8 cellular contexts compared by ENCODE assay signal in genomic region chrX:1593286-1594271, GRCh38. TPM values are rescaled to one million over a fixed set of nuclear protein-coding genes. Genes with fewer than 3 reads are reported as not detected.
DNase-seq lines count a peak whose midpoint lies in the region; ATAC-seq and TF ChIP-seq lines count a peak whose summit lies in the region.

No MANE protein-coding gene starts in this region.

- no peak for ATAC-seq in GM18858 (IDR thresholded peaks at IDR 0.05; ENCODE audit: unreplicated experiment)

- H2AFZ ChIP-seq in GM23248 = no peak overlapping the region; the same call in 1 of the 2 replicates

- TF ChIP-seq EP300 in sigmoid colon (IDR thresholded peaks at IDR 0.05) = no peak

- no peak for DNase-seq in GM23248
- no peak for DNase-seq in fibroblast of pulmonary artery (ENCODE audit: low read depth)
- no peak for DNase-seq in sigmoid colon
- no peak for DNase-seq in cerebellar cortex (ENCODE audit: low spot score)
- no peak for DNase-seq in H4 (ENCODE audit: low spot score)
- DNase-seq in NOMO-1 (lab: John Stamatoyannopoulos, UW; ENCODE audit: unreplicated experiment in 2 of 2) = no peak

- H3K4me3 ChIP-seq in GM23248 (peak overlapping the region; percentile 92), fibroblast of pulmonary artery (replicated peaks; ENCODE audit: low read depth, low read length) (peak overlapping the region; percentile 90), sigmoid colon (peak overlapping the region in 3 of 4 donors; percentile 79 to 99 (median 89))

- H3K4me2 ChIP-seq in GM23248 (ENCODE audit: unreplicated experiment) = peak overlapping the region; percentile 94

- no peaks in the 10 kb centered on the region for H3K9me2 ChIP-seq in GM23248 (ENCODE audit: insufficient read depth)

- H3K36me3 ChIP-seq in GM23248 (ENCODE audit: low read depth) (peaks cover 7% of the 10 kb centered on the region; the same call in 1 of the 2 replicates), sigmoid colon (peaks cover 29 to 51% (median 40%) of the 10 kb centered on the region in 4 donors)

- no peak for TF ChIP-seq CTCF in VCaP (conservative IDR thresholded peaks at IDR 0.05)
- no peak for TF ChIP-seq CTCF in fibroblast of pulmonary artery (IDR thresholded peaks at IDR 0.05; ENCODE audit: low read length, missing control alignments)
- TF ChIP-seq CTCF in sigmoid colon (IDR thresholded peaks at IDR 0.05) = no peak

- H3F3A ChIP-seq in GM23248 (ENCODE audit: insufficient read depth) = 0 out of 2 replicates have a peak, but pooled peaks cover 5% of the 10 kb centered on the region

- intact Hi-C loops in sigmoid colon (cut with DNase I) = loop anchor here (5.0 to 10.0 kb wide), 5 partner anchors 201 to 1209 kb away; partner anchors contain the start of genes DHRSX, PPP2R3B, SLC25A6 and ZBED1

- 84% methylated on average over 57 to 59 of the region's 60 CpGs for WGBS in GM23248 (ENCODE audit: low coverage in 1 of 2, low lambda C conversion rate in 2 of 2, missing lambda C conversion rate in 2 of 2), 2 experiments
- WGBS in sigmoid colon, 2 donors = 89 to 91% methylated on average over 60 of the region's 60 CpGs

- in situ Hi-C loops in GM23248 (cut with MboI) = no loop called here

- no peaks in the 10 kb centered on the region for H3K27me3 ChIP-seq in GM23248 (replicated peaks; ENCODE audit: insufficient read depth)
- H3K27me3 ChIP-seq in sigmoid colon = no peaks in the 10 kb centered on the region

- H3K9ac ChIP-seq in GM23248 = peak overlapping the region; percentile 98

- H3K27ac ChIP-seq in GM23248 (peak overlapping the region; percentile 80), VCaP (peak overlapping the region; percentile 88; the same call in 1 of the 2 replicates), sigmoid colon (no peak overlapping the region)

- no peaks in the 10 kb centered on the region for H4K20me1 ChIP-seq in GM23248 (ENCODE audit: insufficient read depth)

- H3K4me1 ChIP-seq in GM23248 (ENCODE audit: insufficient read depth) (peaks cover 3% of the 10 kb centered on the region; the same call in 1 of the 2 replicates), sigmoid colon (peaks cover 0 to 32% (median 23%) of the 10 kb centered on the region in 4 donors)

- H3K9me3 ChIP-seq in GM23248 (ENCODE audit: low read depth) (no peaks in the 10 kb centered on the region), sigmoid colon (no peaks in the 10 kb centered on the region)

- TF ChIP-seq POLR2A in sigmoid colon (IDR thresholded peaks at IDR 0.05) = no peak

- peaks cover 70% of the 10 kb centered on the region for H3K79me2 ChIP-seq in GM23248 (ENCODE audit: insufficient read depth)

RNA-seq across cellular contexts. Expression of gene AKAP17A, which starts 2.2 kb away (rescaled TPM):
- 21.8 and 23.3 TPM in 2 replicates for total RNA-seq in GM23248 (2014; rRNA removed; shearing (Covaris generic))
- 11.2 and 11.6 TPM in 2 replicates for polyA plus RNA-seq in GM23248 (2016; fragmentation: Nextera tagmentation; extraction: Ambion mirVana)
- total RNA-seq in sigmoid colon = 10 to 100 TPM; 22.1 to 45.1 (median 26.4) TPM
- 10 to 100 TPM in 2 of 3 donors, 1 to 10 TPM in 1; 8.4 to 42.4 (median 15.3) TPM for polyA plus RNA-seq in sigmoid colon
- 12.7 and 13.5 TPM in 2 replicates for total RNA-seq in H4 (2014; rRNA removed; shearing (Covaris generic))

RNA-seq across cellular contexts. Expression of gene ASMT, which starts 21.3 kb away (rescaled TPM):
- not detected in 2 replicates for total RNA-seq in GM23248 (2014; rRNA removed; shearing (Covaris generic))
- polyA plus RNA-seq in GM23248 (2016; fragmentation: Nextera tagmentation; extraction: Ambion mirVana) = not detected in 2 replicates
- total RNA-seq in sigmoid colon = not detected
- polyA plus RNA-seq in sigmoid colon = under 1 TPM in 1 of 3 donors, not detected in 2; 0.22 TPM
- not detected in 2 replicates for total RNA-seq in H4 (2014; rRNA removed; shearing (Covaris generic))

RNA-seq across cellular contexts. Expression of gene P2RY8, which starts 56.6 kb away (rescaled TPM):
- not detected in 2 replicates for total RNA-seq in GM23248 (2014; rRNA removed; shearing (Covaris generic))
- polyA plus RNA-seq in GM23248 (2016; fragmentation: Nextera tagmentation; extraction: Ambion mirVana) (0.04 TPM in 1 of 2 replicates, not detected in the other), sigmoid colon (10 to 100 TPM in 1 of 3 donors, under 1 TPM in 1, not detected in 1; 0.92 to 15.0 TPM)
- 1 to 10 TPM in 1 of 4 donors, under 1 TPM in 3; 0.28 to 1.8 (median 0.75) TPM for total RNA-seq in sigmoid colon
- total RNA-seq in H4 (2014; rRNA removed; shearing (Covaris generic)) = 0.25 TPM in 1 of 2 replicates, not detected in the other

Comparison
In these comparisons a context has a peak if more than half of its experiments do, and no peak if none do; other contexts are left out.
1. H3K27ac ChIP-seq: peak in GM23248 (single experiment) and VCaP (single experiment); none in sigmoid colon (0 of 4).
2. Peak in every context shown above with its lines, with median percentiles within 50 percentile points of each other: H3K4me3 ChIP-seq.